41 cellular contexts compared by ENCODE assay signal in the genomic region with DNA sequence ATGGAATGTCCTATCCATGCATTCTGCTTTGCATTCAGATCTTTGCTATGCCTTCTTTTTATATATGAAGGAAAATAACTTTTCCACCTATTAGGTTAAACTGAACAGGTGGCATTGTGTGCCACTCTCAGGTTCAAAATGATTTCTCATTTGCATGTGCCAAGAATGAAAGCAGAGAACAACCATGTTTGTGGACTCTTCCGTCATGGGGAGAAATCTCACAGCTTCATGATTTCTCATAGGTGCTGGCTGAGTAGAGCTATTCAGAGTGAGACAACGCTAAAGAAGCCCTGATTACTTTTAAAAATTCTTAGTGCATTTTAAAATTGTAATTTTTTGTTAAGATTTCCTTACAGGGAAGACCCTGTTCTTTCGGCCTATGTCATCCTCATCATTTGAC.
"Had no signal": no experiment of that assay in that cellular context is flagged by ENCODE, and none has a peak within 500 bp of the region (broad histone marks: within the 10 kb centered on the region; RNA-seq: fewer than 3 reads in every experiment).

No MANE protein-coding gene starts in this region.

- H3K27ac ChIP-seq: adrenal gland, ascending aorta, body of pancreas, brain microvascular endothelial cell, breast epithelium, cardiac muscle cell had no signal

- H3K9me3 Mint-ChIP-seq: activated naive CD4-positive, alpha-beta T cell treated with anti-CD3 and anti-CD28 coated beads for 36 hours; activated naive CD4-positive, alpha-beta T cell treated with anti-CD3 and anti-CD28 coated beads, Interleukin-2, amount 10 ng/mL, durations not matched to agents 7 days and 5 days; activated naive CD8-positive, alpha-beta T cell treated with anti-CD3 and anti-CD28 coated beads for 36 hours; activated naive CD8-positive, alpha-beta T cell treated with anti-CD3 and anti-CD28 coated beads, Interleukin-2, amount 50 U/mL, for 24 hours; activated T-helper 1 cell treated with anti-CD3 and anti-CD28 coated beads, Interleukin-12 subunit alpha, Interleukin-12 subunit beta, Interleukin-2, Interleukin-4 antibody, amounts not matched to agents 30 ng/mL and 10 ng/mL and 1 ng/mL, durations not matched to agents 14 hours and 24 hours and 36 hours had no signal

- H3K27me3 ChIP-seq: adrenal gland, ascending aorta, body of pancreas, brain microvascular endothelial cell, breast epithelium, cardiac muscle cell had no signal

- DNase-seq: activated effector memory CD4-positive, alpha-beta T cell treated with anti-CD3 and anti-CD28 coated beads, Interleukin-2, amount 50 U/mL, for 16 hours; activated effector memory CD4-positive, alpha-beta T cell treated with Interleukin-2 at 50 U/mL for 16 hours; activated gamma-delta T cell; activated gamma-delta T cell treated with Interleukin-2 at 50 U/mL for 16 hours; activated naive CD4-positive, alpha-beta T cell; activated naive CD4-positive, alpha-beta T cell treated with anti-CD3 and anti-CD28 coated beads for 36 hours; activated naive CD4-positive, alpha-beta T cell treated with anti-CD3 and anti-CD28 coated beads, Interleukin-2, amount 10 ng/mL, durations not matched to agents 7 days and 5 days; activated naive CD4-positive, alpha-beta T cell treated with anti-CD3 and anti-CD28 coated beads, Interleukin-2, amount 50 U/mL, for 16 hours; activated naive CD4-positive, alpha-beta T cell treated with Interleukin-2 at 50 U/mL for 16 hours; activated naive CD8-positive, alpha-beta T cell treated with anti-CD3 and anti-CD28 coated beads for 36 hours; activated naive CD8-positive, alpha-beta T cell treated with anti-CD3 and anti-CD28 coated beads, Interleukin-2, amount 10 ng/mL, durations not matched to agents 7 days and 5 days; activated naive CD8-positive, alpha-beta T cell treated with anti-CD3 and anti-CD28 coated beads, Interleukin-2, amount 50 U/mL, for 24 hours; activated T-cell treated with anti-CD3 and anti-CD28 coated beads for 4 hours; activated T-cell treated with anti-CD3 and anti-CD28 coated beads, Interleukin-2, amount 50 U/mL, for 1 hour; activated T-cell treated with anti-CD3 and anti-CD28 coated beads, Interleukin-2, amount 50 U/mL, for 24 hours; activated T-cell treated with anti-CD3 and anti-CD28 coated beads, Interleukin-2, amount 50 U/mL, for 4 hours; activated T-cell treated with anti-CD3 and anti-CD28 coated beads, Interleukin-2, amount 50 U/mL, for 48 hours; activated T-cell treated with anti-CD3 and anti-CD28 coated beads, Interleukin-2, amount 50 U/mL, for 72 hours; adrenal gland; amniotic stem cell; amygdala; anterior cingulate cortex; aorta; body of pancreas; brain microvascular endothelial cell; caudate nucleus; central memory CD4-positive, alpha-beta T cell; cerebellar nuclear complex had no signal

- H3K27ac Mint-ChIP-seq: activated naive CD4-positive, alpha-beta T cell treated with anti-CD3 and anti-CD28 coated beads for 36 hours; activated naive CD4-positive, alpha-beta T cell treated with anti-CD3 and anti-CD28 coated beads, Interleukin-2, amount 10 ng/mL, durations not matched to agents 7 days and 5 days; activated naive CD4-positive, alpha-beta T cell treated with anti-CD3 and anti-CD28 coated beads, Interleukin-2, amount 50 U/mL, for 24 hours; activated naive CD4-positive, alpha-beta T cell treated with anti-CD3 and anti-CD28 coated beads, Interleukin-2, amount 50 U/mL, for 72 hours; activated naive CD8-positive, alpha-beta T cell; activated naive CD8-positive, alpha-beta T cell treated with anti-CD3 and anti-CD28 coated beads for 36 hours; activated naive CD8-positive, alpha-beta T cell treated with anti-CD3 and anti-CD28 coated beads, Interleukin-2, amount 10 ng/mL, durations not matched to agents 7 days and 5 days; activated naive CD8-positive, alpha-beta T cell treated with anti-CD3 and anti-CD28 coated beads, Interleukin-2, amount 50 U/mL, for 24 hours; activated T-cell treated with anti-CD3 and anti-CD28 coated beads, Interleukin-2, amount 50 U/mL, for 24 hours; activated T-cell treated with anti-CD3 and anti-CD28 coated beads, Interleukin-2, amount 50 U/mL, for 72 hours; activated T-helper 1 cell treated with anti-CD3 and anti-CD28 coated beads, Interleukin-12 subunit alpha, Interleukin-12 subunit beta, Interleukin-2, Interleukin-4 antibody, amounts not matched to agents 30 ng/mL and 10 ng/mL and 1 ng/mL, durations not matched to agents 14 hours and 24 hours and 36 hours; activated T-helper 17 cell treated with anti-CD3 and anti-CD28 coated beads, Interleukin-2, amount 50 U/mL, for 72 hours; activated T-helper 2 cell treated with anti-CD3 and anti-CD28 coated beads, Interferon-gamma antibody, Interleukin-2, Interleukin-4, amounts not matched to agents 10 μg/mL and 5 μg/mL and 100 μg/mL, durations not matched to agents 14 hours and 24 hours and 36 hours; brain had no signal

- H3K4me1 ChIP-seq: adrenal gland, ascending aorta, breast epithelium had no signal

- H3K27me3 Mint-ChIP-seq: activated naive CD4-positive, alpha-beta T cell treated with anti-CD3 and anti-CD28 coated beads, Interleukin-2, amount 10 ng/mL, durations not matched to agents 7 days and 5 days; activated naive CD8-positive, alpha-beta T cell; activated naive CD8-positive, alpha-beta T cell treated with anti-CD3 and anti-CD28 coated beads for 36 hours; activated T-cell treated with anti-CD3 and anti-CD28 coated beads, Interleukin-2, amount 50 U/mL, for 24 hours; activated T-helper 17 cell treated with anti-CD3 and anti-CD28 coated beads, Interleukin-2, amount 50 U/mL, for 72 hours; central memory CD8-positive, alpha-beta T cell had no signal

- H3K36me3 ChIP-seq: adrenal gland, ascending aorta, brain microvascular endothelial cell, breast epithelium, cardiac muscle cell had no signal

- H3K4me3 ChIP-seq: adrenal gland, ascending aorta, body of pancreas, breast epithelium, cardiac muscle cell had no signal

- ATAC-seq: activated naive CD4-positive, alpha-beta T cell treated with anti-CD3 and anti-CD28 coated beads, Interleukin-2, amount 50 U/mL, for 72 hours; activated naive CD8-positive, alpha-beta T cell treated with anti-CD3 and anti-CD28 coated beads, Interleukin-2, amount 50 U/mL, for 24 hours; activated T-cell treated with anti-CD3 and anti-CD28 coated beads, Interleukin-2, amount 50 U/mL, for 4 hours; activated T-cell treated with anti-CD3 and anti-CD28 coated beads, Interleukin-2, amount 50 U/mL, for 72 hours; activated T-helper 17 cell treated with anti-CD3 and anti-CD28 coated beads, Interleukin-2, amount 50 U/mL, for 72 hours; body of pancreas had no signal

- FAIRE-seq: astrocyte, bronchial epithelial cell had no signal

- H3K36me3 Mint-ChIP-seq: activated naive CD4-positive, alpha-beta T cell treated with anti-CD3 and anti-CD28 coated beads, Interleukin-2, amount 10 ng/mL, durations not matched to agents 7 days and 5 days; activated naive CD4-positive, alpha-beta T cell treated with anti-CD3 and anti-CD28 coated beads, Interleukin-2, amount 50 U/mL, for 24 hours; activated naive CD4-positive, alpha-beta T cell treated with anti-CD3 and anti-CD28 coated beads, Interleukin-2, amount 50 U/mL, for 72 hours; activated naive CD8-positive, alpha-beta T cell; activated naive CD8-positive, alpha-beta T cell treated with anti-CD3 and anti-CD28 coated beads for 36 hours; activated naive CD8-positive, alpha-beta T cell treated with anti-CD3 and anti-CD28 coated beads, Interleukin-2, amount 10 ng/mL, durations not matched to agents 7 days and 5 days; brain had no signal

- H3K9me3 ChIP-seq: adrenal gland, ascending aorta, body of pancreas, breast epithelium had no signal

- H3K4me1 Mint-ChIP-seq: activated naive CD4-positive, alpha-beta T cell treated with anti-CD3 and anti-CD28 coated beads, Interleukin-2, amount 10 ng/mL, durations not matched to agents 7 days and 5 days; activated naive CD4-positive, alpha-beta T cell treated with anti-CD3 and anti-CD28 coated beads, Interleukin-2, amount 50 U/mL, for 24 hours; activated naive CD8-positive, alpha-beta T cell treated with anti-CD3 and anti-CD28 coated beads for 36 hours; activated naive CD8-positive, alpha-beta T cell treated with anti-CD3 and anti-CD28 coated beads, Interleukin-2, amount 10 ng/mL, durations not matched to agents 7 days and 5 days; activated naive CD8-positive, alpha-beta T cell treated with anti-CD3 and anti-CD28 coated beads, Interleukin-2, amount 50 U/mL, for 24 hours; activated T-helper 17 cell treated with anti-CD3 and anti-CD28 coated beads, Interleukin-2, amount 50 U/mL, for 72 hours; brain; central memory CD8-positive, alpha-beta T cell had no signal

- H3K4me3 Mint-ChIP-seq: activated naive CD4-positive, alpha-beta T cell treated with anti-CD3 and anti-CD28 coated beads for 36 hours; activated naive CD4-positive, alpha-beta T cell treated with anti-CD3 and anti-CD28 coated beads, Interleukin-2, amount 10 ng/mL, durations not matched to agents 7 days and 5 days; activated naive CD4-positive, alpha-beta T cell treated with anti-CD3 and anti-CD28 coated beads, Interleukin-2, amount 50 U/mL, for 24 hours; activated naive CD8-positive, alpha-beta T cell; activated naive CD8-positive, alpha-beta T cell treated with anti-CD3 and anti-CD28 coated beads for 36 hours; activated naive CD8-positive, alpha-beta T cell treated with anti-CD3 and anti-CD28 coated beads, Interleukin-2, amount 10 ng/mL, durations not matched to agents 7 days and 5 days; activated naive CD8-positive, alpha-beta T cell treated with anti-CD3 and anti-CD28 coated beads, Interleukin-2, amount 50 U/mL, for 24 hours; activated T-cell treated with anti-CD3 and anti-CD28 coated beads, Interleukin-2, amount 50 U/mL, for 24 hours; activated T-cell treated with anti-CD3 and anti-CD28 coated beads, Interleukin-2, amount 50 U/mL, for 4 hours; activated T-cell treated with anti-CD3 and anti-CD28 coated beads, Interleukin-2, amount 50 U/mL, for 72 hours; activated T-helper 1 cell treated with anti-CD3 and anti-CD28 coated beads, Interleukin-12 subunit alpha, Interleukin-12 subunit beta, Interleukin-2, Interleukin-4 antibody, amounts not matched to agents 30 ng/mL and 10 ng/mL and 1 ng/mL, durations not matched to agents 14 hours and 24 hours and 36 hours; activated T-helper 17 cell treated with anti-CD3 and anti-CD28 coated beads, Interleukin-2, amount 50 U/mL, for 72 hours; brain; central memory CD8-positive, alpha-beta T cell had no signal
